In the genomic region with DNA sequence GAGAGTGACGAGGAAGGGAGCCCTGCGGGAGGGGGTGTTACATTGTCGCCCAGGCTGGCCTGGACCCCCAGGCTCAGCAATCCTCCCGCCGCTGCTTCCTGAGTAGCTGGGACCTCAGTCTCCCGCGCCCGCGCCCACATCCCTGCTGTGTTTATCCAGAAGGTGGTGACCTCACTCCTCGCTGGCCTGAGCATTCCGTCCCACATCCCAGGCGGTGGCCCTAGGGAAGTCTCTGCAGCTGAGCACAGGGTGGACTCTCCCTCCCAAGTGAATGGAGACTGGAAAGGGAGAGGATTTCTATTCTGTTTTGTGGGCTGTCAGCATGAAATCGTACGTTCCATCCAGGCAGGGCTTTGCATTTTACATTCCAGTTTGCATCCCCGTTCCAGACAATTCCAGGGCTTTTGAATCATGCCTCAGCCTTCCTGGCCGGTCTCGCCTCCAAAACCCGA, we compare ENCODE assay signal across 8 cellular contexts. TPM values are rescaled to one million over a fixed set of nuclear protein-coding genes. Genes with fewer than 3 reads are reported as not detected.
DNase-seq lines count a peak whose midpoint lies in the region; ATAC-seq and TF ChIP-seq lines count a peak whose summit lies in the region.

No MANE protein-coding gene starts in this region.

- peaks cover 6% of the 10 kb centered on the region; the same call in 1 of the 2 replicates for H3K4me1 ChIP-seq in PC-9 (replicated peaks; ENCODE audit: insufficient read depth)
- peaks cover 19% of the 10 kb centered on the region for H3K4me1 ChIP-seq in mononuclear cell (ENCODE audit: insufficient read depth, low read length)
- H3K4me1 ChIP-seq in uterus: peaks cover 0 to 6% of the 10 kb centered on the region in 2 donors

- peak; percentile 13 for DNase-seq in NCI-H2196 treated with DMSO at 0.1 percent for 48 hours (lab: John Stamatoyannopoulos, UW; ENCODE audit: unreplicated experiment)
- DNase-seq in NCI-H2196 (lab: John Stamatoyannopoulos, UW; ENCODE audit: unreplicated experiment): no peak
- DNase-seq in PC-9: peak in 1 of 2 experiments; percentile 40
- DNase-seq in effector memory CD8-positive, alpha-beta T cell: no peak
- peak; percentile 49 to 58 for DNase-seq in uterus
- DNase-seq in superior temporal gyrus (ENCODE audit: extremely low spot score): no peak
- no peak for DNase-seq in NCI-H2029 (lab: John Stamatoyannopoulos, UW)

- H3K27ac ChIP-seq in PC-9: no peak overlapping the region
- peak overlapping the region; percentile 78 to 86 for H3K27ac ChIP-seq in uterus

- TF ChIP-seq CTCF in PC-9 (conservative IDR thresholded peaks at IDR 0.05) (peak; percentile 67; the same call in 1 of the 2 replicates), uterus (IDR thresholded peaks at IDR 0.05) (no peak)

- H3K9me3 Mint-ChIP-seq in effector memory CD8-positive, alpha-beta T cell: peaks cover 2 to 4% of the 10 kb centered on the region in 2 donors

- H3K36me3 ChIP-seq in PC-9 (ENCODE audit: low read depth) (peaks cover 11% of the 10 kb centered on the region), uterus (no peaks in the 10 kb centered on the region)

- no peaks in the 10 kb centered on the region for H3K27me3 Mint-ChIP-seq in effector memory CD8-positive, alpha-beta T cell

- H3K4me1 Mint-ChIP-seq in effector memory CD8-positive, alpha-beta T cell (ENCODE audit: low read depth in 2 of 2): peaks cover 18 to 32% of the 10 kb centered on the region in 2 donors

- H3K9me2 ChIP-seq in PC-9 (ENCODE audit: insufficient read depth): no peaks in the 10 kb centered on the region

- H3K4me3 Mint-ChIP-seq in effector memory CD8-positive, alpha-beta T cell: peak overlapping the region; percentile 87 to 94

- intact Hi-C loops in PC-9 (cut with micrococcal nuclease; ENCODE audit: unreplicated experiment): loop anchor here (2.0 kb wide), 1 partner anchor 1126 kb away; a partner anchor contains a TSS
- intact Hi-C loops in uterus (cut with DNase I; ENCODE audit: low total_unique reads): no loop called here

- no TSS peak for BruUV-seq in PC-9 (replicated peaks; lab: Mats Ljungman, UMichigan)

- H3K4me2 ChIP-seq in PC-9: peak overlapping the region; percentile 84

- peak overlapping the region; percentile 75 to 90 for H3K27ac Mint-ChIP-seq in effector memory CD8-positive, alpha-beta T cell

- H3K4me3 ChIP-seq in PC-9 (peak overlapping the region; percentile 88), mononuclear cell (ENCODE audit: low read length) (peak overlapping the region; percentile 94), uterus (peak overlapping the region; percentile 49 to 57)

- H3K79me2 ChIP-seq in PC-9 (ENCODE audit: low read depth): peaks cover 17% of the 10 kb centered on the region

- CTCF ChIA-PET in PC-9 (lab: Charles Lee): no interaction called here

- H3K9me3 ChIP-seq in PC-9 (ENCODE audit: insufficient read depth, low read depth) (peaks cover 20% of the 10 kb centered on the region; the same call in 1 of the 2 replicates), mononuclear cell (ENCODE audit: low read depth, low read length) (peaks cover under 1% of the 10 kb centered on the region), uterus (no peaks in the 10 kb centered on the region)

- H4K20me1 ChIP-seq in PC-9 (ENCODE audit: insufficient read depth): no peaks in the 10 kb centered on the region

- POLR2A ChIA-PET in PC-9 (lab: Charles Lee; ENCODE audit: unreplicated experiment): interaction anchor here (0.6 kb wide), 1 partner anchor 1412 kb away, joined by 3 read pairs; no protein-coding TSS in a partner anchor

- no peak for TF ChIP-seq POLR2A in uterus (IDR thresholded peaks at IDR 0.05)

- peak overlapping the region; percentile 90 for H2AFZ ChIP-seq in PC-9

- H3K36me3 Mint-ChIP-seq in effector memory CD8-positive, alpha-beta T cell (ENCODE audit: insufficient read depth): peaks cover 30% of the 10 kb centered on the region

- ATAC-seq in effector memory CD8-positive, alpha-beta T cell (replicated peaks): no peak

- no peaks in the 10 kb centered on the region; the same call in 1 of the 2 replicates for H3F3A ChIP-seq in PC-9 (ENCODE audit: insufficient read depth, low read depth)

- H3K27me3 ChIP-seq in PC-9 (ENCODE audit: insufficient read depth, low read depth) (no peaks in the 10 kb centered on the region), mononuclear cell (ENCODE audit: insufficient read depth, low read length) (no peaks in the 10 kb centered on the region), uterus (no peaks in the 10 kb centered on the region)

RNA-seq across cellular contexts. Expression of a gene that starts 0.4 kb away (rescaled TPM):
- total RNA-seq in PC-9 (2021) (12.1 and 12.5 TPM in 2 replicates), mononuclear cell (16.7 TPM), uterus (10 to 100 TPM in 3 of 4 donors, 1 to 10 TPM in 1; 5.1 to 28.8 (median 23.6) TPM)

RNA-seq across cellular contexts. Expression of a gene that starts 29.0 kb away (rescaled TPM):
- total RNA-seq in PC-9 (2021) (19.7 and 21.8 TPM in 2 replicates), mononuclear cell (18.6 TPM), uterus (10 to 100 TPM; 15.0 to 25.7 (median 22.3) TPM)

RNA-seq across cellular contexts. Expression of a gene that starts 37.2 kb away (rescaled TPM):
- total RNA-seq in PC-9 (2021) (15.6 and 16.4 TPM in 2 replicates), mononuclear cell (8.1 TPM), uterus (10 to 100 TPM in 2 of 4 donors, 1 to 10 TPM in 2; 4.6 to 16.3 (median 8.8) TPM)

Comparison
In these comparisons a context has a peak if more than half of its experiments do, and no peak if none do; other contexts are left out.
1. DNase-seq: peak in NCI-H2196 treated with DMSO at 0.1 percent for 48 hours (single experiment) and uterus (2 of 2); none in NCI-H2196 (single experiment), effector memory CD8-positive, alpha-beta T cell (0 of 3), superior temporal gyrus (single experiment) and NCI-H2029 (single experiment).
2. Peak in every context shown above with its lines, with median percentiles within 50 percentile points of each other: H3K4me3 ChIP-seq.